1 cellular context compared by ENCODE assay signal in genomic region chr3:49554639-49555265, GRCh38.
A peak's percentile ranks its signal among the peaks of the same experiment; 100 is the strongest.
TF ChIP-seq lines count a peak whose summit lies in the region.

No MANE protein-coding gene starts in this region.

TF ChIP-seq in K562, 482 proteins besides CTCF, POLR2A, EP300 and RAD21 (continued from another document):
- TF ChIP-seq ZNF639 (CRISPR knock-in tag; conservative IDR thresholded peaks at IDR 0.05 in 1 of 2, IDR thresholded peaks at IDR 0.05 in 1 of 2) (peak in 1 of 2 experiments; percentile 94; a peak in 2 of 4 replicates), E2F1 (CRISPR knock-in tag; IDR thresholded peaks at IDR 0.05) (no peak), ZNF57 (CRISPR knock-in tag; IDR thresholded peaks at IDR 0.05) (no peak), SIN3A (IDR thresholded peaks at IDR 0.05; ENCODE audit: borderline replicate concordance in 2 of 2, control insufficient read depth in 1 of 2, low read depth in 2 of 2, low read length in 2 of 2) (peak; percentile 82 to 98; a peak in 3 of 4 replicates), TBL1XR1 (IDR thresholded peaks at IDR 0.05; ENCODE audit: low read length in 2 of 2) (no peak), CEBPG (CRISPR knock-in tag; IDR thresholded peaks at IDR 0.05) (no peak), CEBPG (tag; conservative IDR thresholded peaks at IDR 0.05 in 1 of 2, IDR thresholded peaks at IDR 0.05 in 1 of 2) (no peak), XRCC4 (IDR thresholded peaks at IDR 0.05; ENCODE audit: extremely low read depth, insufficient read depth, insufficient read length) (no peak), ZNF511 (CRISPR knock-in tag; IDR thresholded peaks at IDR 0.05) (peak; percentile 41; the same call in 1 of the 2 replicates), SNIP1 (IDR thresholded peaks at IDR 0.05; ENCODE audit: low read depth) (no peak), ZBTB7A (IDR thresholded peaks at IDR 0.05; ENCODE audit: borderline replicate concordance, control insufficient read depth, low read depth, low read length) (peak; percentile 33; the same call in 1 of the 2 replicates), SREBF1 (IDR thresholded peaks at IDR 0.05; ENCODE audit: borderline replicate concordance, low read depth, low read length) (no peak), ZC3H11A (IDR thresholded peaks at IDR 0.05; ENCODE audit: low read depth, low read length) (no peak), POLR2B (IDR thresholded peaks at IDR 0.05; ENCODE audit: low read depth, partially characterized antibody) (no peak), SREBF2 (CRISPR knock-in tag; IDR thresholded peaks at IDR 0.05) (no peak), UBTF (IDR thresholded peaks at IDR 0.05; ENCODE audit: borderline replicate concordance in 1 of 2, low read depth in 2 of 2, low read length in 2 of 2) (peak in 1 of 2 experiments; percentile 82; a peak in 1 of 4 replicates), ZBTB17 (CRISPR knock-in tag; IDR thresholded peaks at IDR 0.05) (no peak), REST (CRISPR knock-in tag; IDR thresholded peaks at IDR 0.05; ENCODE audit: low read depth) (peak; percentile 97), SAP30 (IDR thresholded peaks at IDR 0.05; ENCODE audit: borderline replicate concordance, insufficient read depth, low read depth, low read length, poor library complexity, severe bottlenecking) (peak; percentile 56), ZNF395 (CRISPR knock-in tag; IDR thresholded peaks at IDR 0.05) (peak; percentile 30; the same call in 1 of the 2 replicates), ZNF263 (CRISPR knock-in tag; IDR thresholded peaks at IDR 0.05; ENCODE audit: borderline replicate concordance) (0 out of 2 replicates have a peak, but pooled peaks have one; percentile 34), ARHGAP35 (IDR thresholded peaks at IDR 0.05; ENCODE audit: partially characterized antibody) (no peak), ZNF175 (CRISPR knock-in tag; IDR thresholded peaks at IDR 0.05; ENCODE audit: low read depth) (peak; percentile 42; the same call in 1 of the 2 replicates)
